17 cellular contexts compared by ENCODE assay signal in genomic region chr11:25423436-25424184, GRCh38.
DNase-seq lines count a peak whose midpoint lies in the region; TF ChIP-seq lines count a peak whose summit lies in the region.
"Had no signal": no experiment of that assay in that cellular context is flagged by ENCODE, and none has a peak within 500 bp of the region (broad histone marks: within the 10 kb centered on the region; RNA-seq: fewer than 3 reads in every experiment).

No MANE protein-coding gene starts in this region.

- DNase-seq in M059J (ENCODE audit: low read depth) (peak; percentile 3), mammary epithelial cell (peak; percentile 76), glomerular visceral epithelial cell (ENCODE audit: extremely low spot score) (peak; percentile 27), smooth muscle cell of the brain vasculature (ENCODE audit: low read depth, low spot score) (peak; percentile 28), NCI-H2171 treated with DMSO at 0.1 percent for 48 hours (lab: John Stamatoyannopoulos, UW) (no peak), RKO (ENCODE audit: low spot score) (no peak), KBM-7 (no peak)
- DNase-seq in NK-92 treated with Interleukin-12 subunit alpha and Interleukin-12 subunit beta, amount 100 ng/mL, for 24 hours (lab: John Stamatoyannopoulos, UW): no peak
- DNase-seq: activated B cell treated with CpG ODN at 0.5 μM for 24 hours; activated effector memory CD4-positive, alpha-beta T cell treated with anti-CD3 and anti-CD28 coated beads, Interleukin-2, amount 50 U/mL, for 16 hours; aorta; effector CD8-positive, alpha-beta T cell; glutamatergic neuron; left cardiac atrium; NCI-H1417 treated with DMSO at 0.1 percent for 48 hours had no signal

- H3K9ac ChIP-seq in mammary epithelial cell (ENCODE audit: insufficient read depth, low read length): no peak overlapping the region
- H3K9ac ChIP-seq: KMS-11 had no signal

- BruUV-seq in mammary epithelial cell (replicated peaks; lab: Mats Ljungman, UMichigan): TSS peak; percentile 98

- no peaks in the 10 kb centered on the region for H4K20me1 ChIP-seq in mammary epithelial cell (ENCODE audit: insufficient read depth, low read length)

- intact Hi-C loops in mammary epithelial cell (cut with micrococcal nuclease): no loop called here

- H3K9me3 ChIP-seq in mammary epithelial cell (replicated peaks; ENCODE audit: insufficient read depth, low read length): no peaks in the 10 kb centered on the region
- H3K9me3 ChIP-seq: HAP-1 had no signal

- H3K79me2 ChIP-seq in mammary epithelial cell (ENCODE audit: insufficient read depth, low read length): no peaks in the 10 kb centered on the region

- no peaks in the 10 kb centered on the region for H3K27me3 ChIP-seq in mammary epithelial cell (ENCODE audit: insufficient read depth, low read length)

- TF ChIP-seq CTCF in mammary epithelial cell (conservative IDR thresholded peaks at IDR 0.05 in 1 of 2, IDR thresholded peaks at IDR 0.05 in 1 of 2; ENCODE audit: extremely low read depth in 1 of 2, insufficient read depth in 1 of 2, low read depth in 1 of 2, low read length in 2 of 2): no peak

- no peak overlapping the region for H3K27ac ChIP-seq in mammary epithelial cell (ENCODE audit: insufficient read depth, low read depth, low read length)
- H3K27ac ChIP-seq: KMS-11 had no signal

- WGBS in mammary epithelial cell (ENCODE audit: low coverage, missing lambda C conversion rate): 43% methylated on average over 8 of the region's 8 CpGs

- peak overlapping the region; percentile 41 for H3K4me2 ChIP-seq in mammary epithelial cell (ENCODE audit: insufficient read depth, low read depth, low read length)
- H3K4me2 ChIP-seq: KMS-11 had no signal

- no peaks in the 10 kb centered on the region for H3K36me3 ChIP-seq in mammary epithelial cell (ENCODE audit: insufficient read depth, low read length)
- H3K36me3 ChIP-seq: HAP-1 had no signal

- H2AFZ ChIP-seq in mammary epithelial cell (ENCODE audit: low read depth, low read length): no peak overlapping the region

- no peak overlapping the region for H3K4me3 ChIP-seq in mammary epithelial cell (replicated peaks in 1 of 3; ENCODE audit: insufficient read depth in 1 of 3, low read depth in 2 of 3, low read length in 3 of 3)
- H3K4me3 ChIP-seq: HAP-1 had no signal

- dilution Hi-C loops in mammary epithelial cell (cut with HindIII; ENCODE audit: low sequenced_read_pairs): no loop called here

- in situ Hi-C loops in mammary epithelial cell (cut with MboI; ENCODE audit: low sequenced_read_pairs in 2 of 2): no loop called here
- in situ Hi-C loops in KBM-7 (cut with MboI; ENCODE audit: low pct_unique_long_range_greater_than_20kb, low sequenced_read_pairs): no loop called here

- CTCF ChIA-PET in mammary epithelial cell (lab: Charles Lee; ENCODE audit: low non-redundant PET): no interaction called here

- no peaks in the 10 kb centered on the region for H3K4me1 ChIP-seq in mammary epithelial cell (ENCODE audit: insufficient read depth, low read length)
- H3K4me1 ChIP-seq: HAP-1 had no signal

Comparison
In these comparisons a context has a peak if more than half of its experiments do, and no peak if none do; other contexts are left out.
1. DNase-seq: peak in M059J (single experiment), mammary epithelial cell (single experiment), glomerular visceral epithelial cell (single experiment) and smooth muscle cell of the brain vasculature (single experiment); none in NK-92 treated with Interleukin-12 subunit alpha and Interleukin-12 subunit beta, amount 100 ng/mL, for 24 hours (single experiment), NCI-H2171 treated with DMSO at 0.1 percent for 48 hours (single experiment), RKO (single experiment) and KBM-7 (single experiment).